ENCODE assay signal across 17 cellular contexts in genomic region chr17:39231091-39231561, GRCh38. TPM values are rescaled to one million over a fixed set of nuclear protein-coding genes. Genes with fewer than 3 reads are reported as not detected.
DNase-seq lines count a peak whose midpoint lies in the region; ATAC-seq, FAIRE-seq and TF ChIP-seq lines count a peak whose summit lies in the region.
"Had no signal": no experiment of that assay in that cellular context is flagged by ENCODE, and none has a peak within 500 bp of the region (broad histone marks: within the 10 kb centered on the region; RNA-seq: fewer than 3 reads in every experiment).

No MANE protein-coding gene starts in this region.

- no peak for TF ChIP-seq POLR2A in GM12892 (IDR thresholded peaks at IDR 0.05; ENCODE audit: low read depth, low read length)
- TF ChIP-seq POLR2A in gastroesophageal sphincter (IDR thresholded peaks at IDR 0.05): no peak

- peaks cover 7% of the 10 kb centered on the region for H3K27me3 ChIP-seq in NT2/D1 (ENCODE audit: insufficient read depth, insufficient read length)
- H3K27me3 ChIP-seq in gastroesophageal sphincter: peaks cover 99% of the 10 kb centered on the region
- peaks cover 6% of the 10 kb centered on the region for H3K27me3 ChIP-seq in smooth muscle cell (ENCODE audit: low read depth)

- no peaks in the 10 kb centered on the region for H3F3A ChIP-seq in smooth muscle cell (ENCODE audit: low read depth)

- H3K9ac ChIP-seq in NT2/D1 (ENCODE audit: insufficient read length, low read depth) (peak overlapping the region; percentile 12), smooth muscle cell (ENCODE audit: low read depth) (no peak overlapping the region)

- 65% methylated on average over 4 of the region's 10 CpGs; no CpG with 5 or more reads in 1 of the 2 donors for WGBS in gastroesophageal sphincter (ENCODE audit: low coverage in 1 of 2), 2 donors
- WGBS in smooth muscle cell (ENCODE audit: low lambda C conversion rate): 63% methylated on average over 10 of the region's 10 CpGs

- peak overlapping the region; percentile 20 for H2AFZ ChIP-seq in smooth muscle cell (ENCODE audit: low read depth)

- H3K4me1 ChIP-seq in NT2/D1 (ENCODE audit: insufficient read depth, insufficient read length) (peaks cover 14% of the 10 kb centered on the region), gastroesophageal sphincter (peaks cover 0 to 18% (median 8%) of the 10 kb centered on the region in 3 donors), smooth muscle cell (ENCODE audit: low read depth) (peaks cover 13% of the 10 kb centered on the region)

- peak; percentile 11 for DNase-seq in GM12892 (ENCODE audit: insufficient read length)
- DNase-seq in NT2/D1 (ENCODE audit: low read depth, low spot score): no peak
- DNase-seq in smooth muscle cell (lab: John Stamatoyannopoulos, UW; ENCODE audit: unreplicated experiment): no peak
- no peak for DNase-seq in stimulated activated CD8-positive, alpha-beta memory T cell treated with anti-CD3 and anti-CD28 coated beads, Interleukin-4, amount 100 ng/mL, for 48 hours
- DNase-seq in GOT3 (lab: John Stamatoyannopoulos, UW): no peak
- no peak for DNase-seq in activated CD4-positive, alpha-beta T cell treated with anti-CD3 and anti-CD28 coated beads for 1 hour
- DNase-seq: activated CD4-positive, alpha-beta T cell treated with anti-CD3 and anti-CD28 coated beads, Interleukin-2, amount 10 ng/mL, durations not matched to agents 7 days and 5 days; activated naive CD8-positive, alpha-beta T cell treated with anti-CD3 and anti-CD28 coated beads for 36 hours; effector CD8-positive, alpha-beta T cell; left lung; NCI-H1105; Right ventricle myocardium superior had no signal

- no peaks in the 10 kb centered on the region for H3K36me3 ChIP-seq in NT2/D1 (ENCODE audit: insufficient read depth, insufficient read length, low read length)
- no peaks in the 10 kb centered on the region for H3K36me3 ChIP-seq in gastroesophageal sphincter
- H3K36me3 ChIP-seq in smooth muscle cell (ENCODE audit: low read depth): no peaks in the 10 kb centered on the region
- H3K36me3 ChIP-seq: cardiac muscle cell, left lung had no signal

- TF ChIP-seq CTCF in gastroesophageal sphincter (IDR thresholded peaks at IDR 0.05) (no peak), smooth muscle cell (IDR thresholded peaks at IDR 0.05; ENCODE audit: borderline replicate concordance, insufficient read depth, poor library complexity, severe bottlenecking) (no peak)

- no peaks in the 10 kb centered on the region for H4K20me1 ChIP-seq in smooth muscle cell (ENCODE audit: low read depth)

- TF ChIP-seq EP300 in gastroesophageal sphincter (IDR thresholded peaks at IDR 0.05): no peak

- H3K79me2 ChIP-seq in smooth muscle cell (ENCODE audit: low read depth): no peaks in the 10 kb centered on the region

- peak overlapping the region; percentile 77 for H3K4me2 ChIP-seq in smooth muscle cell

- H3K4me3 ChIP-seq in NT2/D1 (ENCODE audit: insufficient read length, low read depth) (no peak overlapping the region), gastroesophageal sphincter (no peak overlapping the region), smooth muscle cell (no peak overlapping the region)
- H3K4me3 ChIP-seq: cardiac muscle cell, left lung had no signal

- ATAC-seq in gastroesophageal sphincter (peak; percentile 5), HG03025 (IDR thresholded peaks at IDR 0.05; ENCODE audit: low FRiP score, unreplicated experiment) (no peak)

- no peak for FAIRE-seq in GM12892 (lab: Jason Lieb, UNC)
- FAIRE-seq: H54 had no signal

- H3K27ac ChIP-seq in gastroesophageal sphincter: no peak overlapping the region
- H3K27ac ChIP-seq in smooth muscle cell (ENCODE audit: low read depth): no peak overlapping the region
- H3K27ac ChIP-seq: cardiac muscle cell, left lung had no signal

- H3K9me3 ChIP-seq in NT2/D1 (ENCODE audit: insufficient read depth, low read length) (no peaks in the 10 kb centered on the region), gastroesophageal sphincter (no peaks in the 10 kb centered on the region), smooth muscle cell (replicated peaks; ENCODE audit: low read depth) (no peaks in the 10 kb centered on the region)
- H3K9me3 ChIP-seq: left lung had no signal

RNA-seq across cellular contexts. Expression of gene STAC2, which starts 5.4 kb away (rescaled TPM):
- polyA plus RNA-seq in GM12892 (2012; ENCODE audit: missing spikeins): not detected
- total RNA-seq in gastroesophageal sphincter: under 1 TPM in 2 of 4 donors, not detected in 2; 0.13 to 0.57 TPM
- 0.09 and 0.13 TPM in 2 replicates for total RNA-seq in smooth muscle cell
- 0.32 TPM in 1 of 2 replicates, not detected in the other for polyA plus RNA-seq in smooth muscle cell
- total RNA-seq: activated CD4-positive, alpha-beta T cell treated with anti-CD3 and anti-CD28 coated beads, Interleukin-2, amount 10 ng/mL, durations not matched to agents 7 days and 5 days; pulmonary artery endothelial cell had no signal

RNA-seq across cellular contexts. Expression of gene RPL19, which starts 31.0 kb away (rescaled TPM):
- 5,032 TPM for polyA plus RNA-seq in GM12892 (2012; ENCODE audit: missing spikeins)
- total RNA-seq in gastroesophageal sphincter (1,000 to 10,000 TPM; 1,562 to 3,160 (median 2,477) TPM), smooth muscle cell (2,264 and 2,675 TPM in 2 replicates)
- 818 and 934 TPM in 2 replicates for polyA plus RNA-seq in smooth muscle cell

RNA-seq across cellular contexts. Expression of gene CACNB1, which starts 33.7 kb away (rescaled TPM):
- 4.6 TPM for polyA plus RNA-seq in GM12892 (2012; ENCODE audit: missing spikeins)
- total RNA-seq in gastroesophageal sphincter (1 to 10 TPM; 3.6 to 7.9 (median 5.9) TPM), smooth muscle cell (4.3 and 9.2 TPM in 2 replicates)
- polyA plus RNA-seq in smooth muscle cell: 7.1 and 18.8 TPM in 2 replicates
